In genomic region chr17:66227212-66228045, GRCh38 we compare ENCODE assay signal across 34 cellular contexts. TPM values are rescaled to one million over a fixed set of nuclear protein-coding genes. Genes with fewer than 3 reads are reported as not detected.
"Had no signal": no experiment of that assay in that cellular context is flagged by ENCODE, and none has a peak within 500 bp of the region (broad histone marks: within the 10 kb centered on the region; RNA-seq: fewer than 3 reads in every experiment).

No MANE protein-coding gene starts in this region.

- H3K4me1 Mint-ChIP-seq: activated B cell treated with CpG ODN at 0.5 μM for 24 hours had no signal

- H3K4me3 Mint-ChIP-seq: activated B cell treated with CpG ODN at 0.5 μM for 24 hours; activated CD4-positive, alpha-beta memory T cell treated with anti-CD3 and anti-CD28 coated beads for 36 hours; activated naive CD4-positive, alpha-beta T cell treated with anti-CD3 and anti-CD28 coated beads for 36 hours; activated T-cell treated with anti-CD3 and anti-CD28 coated beads, Interleukin-2, amount 50 U/mL, for 4 hours; activated T-helper 1 cell treated with anti-CD3 and anti-CD28 coated beads, Interleukin-12 subunit alpha, Interleukin-12 subunit beta, Interleukin-2, Interleukin-4 antibody, amounts not matched to agents 30 ng/mL and 10 ng/mL and 1 ng/mL, durations not matched to agents 14 hours and 24 hours and 36 hours had no signal

- FAIRE-seq: astrocyte had no signal

- ATAC-seq: activated naive CD4-positive, alpha-beta T cell treated with anti-CD3 and anti-CD28 coated beads, Interleukin-2, amount 50 U/mL, for 72 hours; activated T-cell treated with anti-CD3 and anti-CD28 coated beads, Interleukin-2, amount 50 U/mL, for 4 hours; body of pancreas; Panc1 had no signal

- H3K36me3 Mint-ChIP-seq: activated CD4-positive, alpha-beta memory T cell treated with anti-CD3 and anti-CD28 coated beads for 36 hours; activated naive CD4-positive, alpha-beta T cell treated with anti-CD3 and anti-CD28 coated beads, Interleukin-2, amount 50 U/mL, for 72 hours had no signal

- H3K27ac Mint-ChIP-seq: activated B cell treated with CpG ODN at 0.5 μM for 24 hours; activated CD4-positive, alpha-beta memory T cell treated with anti-CD3 and anti-CD28 coated beads for 36 hours; activated naive CD4-positive, alpha-beta T cell treated with anti-CD3 and anti-CD28 coated beads for 36 hours; activated naive CD4-positive, alpha-beta T cell treated with anti-CD3 and anti-CD28 coated beads, Interleukin-2, amount 50 U/mL, for 72 hours; activated T-helper 1 cell treated with anti-CD3 and anti-CD28 coated beads, Interleukin-12 subunit alpha, Interleukin-12 subunit beta, Interleukin-2, Interleukin-4 antibody, amounts not matched to agents 30 ng/mL and 10 ng/mL and 1 ng/mL, durations not matched to agents 14 hours and 24 hours and 36 hours had no signal

- DNase-seq: activated B cell treated with CpG ODN at 0.5 μM for 24 hours; activated CD4-positive, alpha-beta memory T cell treated with anti-CD3 and anti-CD28 coated beads for 36 hours; activated CD4-positive, alpha-beta T cell treated with anti-CD3 and anti-CD28 coated beads for 4 hours; activated CD4-positive, alpha-beta T cell treated with anti-CD3 and anti-CD28 coated beads, Interleukin-2, amount 50 U/mL, for 1 hour; activated CD4-positive, CD25-positive, alpha-beta regulatory T cell treated with anti-CD3 and anti-CD28 coated beads, Interleukin-2, amount 50 U/mL, for 72 hours; activated CD8-positive, alpha-beta memory T cell treated with anti-CD3 and anti-CD28 coated beads, Interleukin-2, amount 50 U/mL, for 4 hours; activated gamma-delta T cell treated with Interleukin-2 at 50 U/mL for 16 hours; activated naive CD4-positive, alpha-beta T cell treated with anti-CD3 and anti-CD28 coated beads for 36 hours; activated T-cell treated with anti-CD3 and anti-CD28 coated beads for 4 hours; activated T-cell treated with anti-CD3 and anti-CD28 coated beads, Interleukin-2, amount 50 U/mL, for 4 hours; adrenal gland; body of pancreas; MM.1S; NCI-H1092 treated with DMSO at 0.1 percent for 48 hours; NCI-H1417; NCI-H187 treated with DMSO at 0.1 percent for 48 hours; NCI-H2081; NCI-H226; NCI-H524 treated with DMSO at 0.1 percent for 48 hours; SHP77 treated with DMSO at 0.1 percent for 48 hours had no signal

- H3K9me3 ChIP-seq: adrenal gland, body of pancreas, breast epithelium, SJSA1 had no signal

- H3K4me3 ChIP-seq: adrenal gland, body of pancreas, breast epithelium, SJSA1 had no signal

- H3K9me3 Mint-ChIP-seq: activated B cell treated with CpG ODN at 0.5 μM for 24 hours; activated CD4-positive, alpha-beta memory T cell treated with anti-CD3 and anti-CD28 coated beads for 36 hours; activated naive CD4-positive, alpha-beta T cell treated with anti-CD3 and anti-CD28 coated beads for 36 hours; activated naive CD4-positive, alpha-beta T cell treated with anti-CD3 and anti-CD28 coated beads, Interleukin-2, amount 50 U/mL, for 72 hours; activated T-cell treated with anti-CD3 and anti-CD28 coated beads, Interleukin-2, amount 50 U/mL, for 4 hours; activated T-helper 1 cell treated with anti-CD3 and anti-CD28 coated beads, Interleukin-12 subunit alpha, Interleukin-12 subunit beta, Interleukin-2, Interleukin-4 antibody, amounts not matched to agents 30 ng/mL and 10 ng/mL and 1 ng/mL, durations not matched to agents 14 hours and 24 hours and 36 hours had no signal

- H3K4me1 ChIP-seq: adrenal gland, breast epithelium, SJSA1 had no signal

- H3K27me3 ChIP-seq: adrenal gland, body of pancreas, breast epithelium had no signal

- H3K9ac ChIP-seq: KMS-11 had no signal

- H3K4me2 ChIP-seq: KMS-11 had no signal

- H3K27ac ChIP-seq: adrenal gland, breast epithelium, KMS-11, SJSA1, VCaP had no signal

- H3K36me3 ChIP-seq: adrenal gland, breast epithelium, SJSA1 had no signal

RNA-seq across cellular contexts. Expression of gene APOH, which starts 1.8 kb away (rescaled TPM):
- total RNA-seq: activated B cell treated with CpG ODN at 0.5 μM for 24 hours; activated CD4-positive, alpha-beta memory T cell treated with anti-CD3 and anti-CD28 coated beads for 36 hours; activated naive CD4-positive, alpha-beta T cell treated with anti-CD3 and anti-CD28 coated beads for 36 hours; activated naive CD4-positive, alpha-beta T cell treated with anti-CD3 and anti-CD28 coated beads, Interleukin-2, amount 50 U/mL, for 72 hours; activated T-helper 1 cell treated with anti-CD3 and anti-CD28 coated beads, Interleukin-12 subunit alpha, Interleukin-12 subunit beta, Interleukin-2, Interleukin-4 antibody, amounts not matched to agents 30 ng/mL and 10 ng/mL and 1 ng/mL, durations not matched to agents 14 hours and 24 hours and 36 hours; astrocyte; breast epithelium; cardiac septum; LHCN-M2; NCI-H460; RPMI7951; SJSA1; T-helper 1 cell treated with Interleukin-12 subunit alpha and Interleukin-12 subunit beta and Interleukin-4 antibody, amounts not matched to agents 30 ng/mL and 1 ng/mL, for 36 hours; T-helper 2 cell treated with Interferon-gamma antibody and Interleukin-4, amounts not matched to agents 100 ng/mL and 5 ng/mL, for 36 hours had no signal
